In the genomic region with DNA sequence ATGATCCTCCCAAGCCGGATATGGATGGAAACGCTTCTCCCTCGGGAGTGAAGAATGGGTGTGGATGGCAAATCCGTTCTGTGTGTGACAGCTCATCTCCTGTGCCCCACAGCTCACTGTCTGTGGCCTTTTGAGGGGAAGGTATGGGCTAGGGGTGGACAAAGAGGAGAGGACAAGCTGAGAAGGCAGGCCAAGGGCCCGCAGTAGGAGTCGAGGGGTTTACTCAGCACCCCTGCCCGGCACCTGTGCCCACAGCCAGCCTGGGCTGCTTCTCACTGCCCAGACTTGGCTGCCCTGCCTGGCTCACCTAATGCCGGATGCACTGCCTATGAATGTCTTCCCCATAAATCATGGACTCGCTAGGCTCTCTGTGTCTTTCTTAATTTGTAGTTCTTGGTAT, we compare ENCODE assay signal across 20 cellular contexts.
"Had no signal": no experiment of that assay in that cellular context is flagged by ENCODE, and none has a peak within 500 bp of the region (broad histone marks: within the 10 kb centered on the region; RNA-seq: fewer than 3 reads in every experiment).

No MANE protein-coding gene starts in this region.

- ATAC-seq: activated CD8-positive, alpha-beta T cell treated with anti-CD3 and anti-CD28 coated beads for 36 hours; foreskin keratinocyte; left colon; WTC11 had no signal

- H3K9me3 Mint-ChIP-seq: activated CD8-positive, alpha-beta T cell treated with anti-CD3 and anti-CD28 coated beads for 36 hours; T-helper 1 cell treated with Interleukin-12 subunit alpha and Interleukin-12 subunit beta and Interleukin-4 antibody, amounts not matched to agents 30 μg/mL and 1 μg/mL, for 36 hours had no signal

- H3K4me1 Mint-ChIP-seq: WTC11 had no signal

- H3K9me3 ChIP-seq: colonic mucosa had no signal

- H3K36me3 Mint-ChIP-seq: activated naive CD8-positive, alpha-beta T cell had no signal

- H3K4me1 ChIP-seq: colonic mucosa, foreskin keratinocyte, parathyroid adenoma, tibial nerve had no signal

- H2AFZ ChIP-seq: parathyroid adenoma had no signal

- H3K27ac ChIP-seq: colonic mucosa, foreskin keratinocyte, parathyroid adenoma, tibial nerve had no signal

- H3K27me3 Mint-ChIP-seq: activated CD8-positive, alpha-beta T cell treated with anti-CD3 and anti-CD28 coated beads for 36 hours; activated naive CD8-positive, alpha-beta T cell had no signal

- H3K4me3 ChIP-seq: colonic mucosa, lung, tibial nerve had no signal

- DNase-seq: activated CD4-positive, alpha-beta T cell treated with anti-CD3 and anti-CD28 coated beads for 4 hours; activated CD8-positive, alpha-beta memory T cell treated with anti-CD3 and anti-CD28 coated beads, Interleukin-2, amount 50 U/mL, for 48 hours; activated CD8-positive, alpha-beta T cell treated with anti-CD3 and anti-CD28 coated beads for 36 hours; activated gamma-delta T cell treated with Interleukin-2 at 50 U/mL for 16 hours; amniotic stem cell; colonic mucosa; effector CD8-positive, alpha-beta T cell; foreskin keratinocyte; left colon; midbrain; stimulated activated CD4-positive, alpha-beta T cell treated with anti-CD3 and anti-CD28 coated beads, Interleukin-15, amount 100 ng/mL, for 24 hours; stimulated activated CD4-positive, alpha-beta T cell treated with anti-CD3 and anti-CD28 coated beads, Interleukin-4, amount 100 ng/mL, for 1 hour; stimulated activated naive CD4-positive, alpha-beta T cell treated with Interleukin-2 at 50 U/mL for 16 hours; substantia nigra had no signal

- H3K79me2 ChIP-seq: parathyroid adenoma had no signal

- H3K27me3 ChIP-seq: colonic mucosa, foreskin keratinocyte, tibial nerve had no signal

- H3K36me3 ChIP-seq: colonic mucosa, tibial nerve had no signal

- H3K4me3 Mint-ChIP-seq: activated CD8-positive, alpha-beta T cell treated with anti-CD3 and anti-CD28 coated beads for 36 hours; activated naive CD8-positive, alpha-beta T cell; T-helper 1 cell treated with Interleukin-12 subunit alpha and Interleukin-12 subunit beta and Interleukin-4 antibody, amounts not matched to agents 30 μg/mL and 1 μg/mL, for 36 hours; WTC11 had no signal

- H3K27ac Mint-ChIP-seq: activated CD8-positive, alpha-beta T cell treated with anti-CD3 and anti-CD28 coated beads for 36 hours; activated naive CD8-positive, alpha-beta T cell; T-helper 1 cell treated with Interleukin-12 subunit alpha and Interleukin-12 subunit beta and Interleukin-4 antibody, amounts not matched to agents 30 μg/mL and 1 μg/mL, for 36 hours; WTC11 had no signal
